Comparison of ENCODE assay signal across 8 cellular contexts in genomic region chr6:28816909-28817807, GRCh38.
DNase-seq lines count a peak whose midpoint lies in the region; ATAC-seq and TF ChIP-seq lines count a peak whose summit lies in the region.

No MANE protein-coding gene starts in this region.

- no peak overlapping the region for H3K4me3 ChIP-seq in dorsolateral prefrontal cortex

- DNase-seq in activated T-cell treated with anti-CD3 and anti-CD28 coated beads, Interleukin-2, amount 50 U/mL, for 24 hours = peak; percentile 50
- no peak for DNase-seq in activated T-cell treated with anti-CD3 and anti-CD28 coated beads for 4 hours
- DNase-seq in MV-4-11 (lab: John Stamatoyannopoulos, UW) = peak; percentile 56
- peak; percentile 56 for DNase-seq in activated naive CD8-positive, alpha-beta T cell treated with anti-CD3 and anti-CD28 coated beads for 36 hours
- DNase-seq in non-pigmented ciliary epithelial cell (ENCODE audit: low read depth) = peak; percentile 63
- no peak for DNase-seq in dorsolateral prefrontal cortex
- no peak for DNase-seq in NOMO-1 treated with DMSO at 0.1 percent for 48 hours (lab: John Stamatoyannopoulos, UW; ENCODE audit: unreplicated experiment)
- DNase-seq in Right ventricle myocardium superior = no peak

- H3K9me3 Mint-ChIP-seq in activated T-cell treated with anti-CD3 and anti-CD28 coated beads, Interleukin-2, amount 50 U/mL, for 24 hours = peaks cover 11% of the 10 kb centered on the region
- peaks cover 16% of the 10 kb centered on the region for H3K9me3 Mint-ChIP-seq in activated naive CD8-positive, alpha-beta T cell treated with anti-CD3 and anti-CD28 coated beads for 36 hours

- peak overlapping the region; percentile 50 for H3K27ac Mint-ChIP-seq in activated T-cell treated with anti-CD3 and anti-CD28 coated beads, Interleukin-2, amount 50 U/mL, for 24 hours
- H3K27ac Mint-ChIP-seq in activated naive CD8-positive, alpha-beta T cell treated with anti-CD3 and anti-CD28 coated beads for 36 hours = peak overlapping the region; percentile 45

- H3K4me3 Mint-ChIP-seq in activated T-cell treated with anti-CD3 and anti-CD28 coated beads, Interleukin-2, amount 50 U/mL, for 24 hours = peak overlapping the region; percentile 21
- H3K4me3 Mint-ChIP-seq in activated naive CD8-positive, alpha-beta T cell treated with anti-CD3 and anti-CD28 coated beads for 36 hours = peak overlapping the region; percentile 54

- ATAC-seq in Right ventricle myocardium superior (ENCODE audit: poor library complexity) = no peak

- intact Hi-C loops in dorsolateral prefrontal cortex (cut with DNase I) = no loop called here
- intact Hi-C loops in Right ventricle myocardium superior (cut with DNase I) = no loop called here

- peaks cover 22 to 100% (median 98%) of the 10 kb centered on the region in 45 donors for H3K27me3 ChIP-seq in dorsolateral prefrontal cortex

- peaks cover 18% of the 10 kb centered on the region for H3K4me1 Mint-ChIP-seq in activated T-cell treated with anti-CD3 and anti-CD28 coated beads, Interleukin-2, amount 50 U/mL, for 24 hours (ENCODE audit: low read depth)
- peaks cover 17% of the 10 kb centered on the region for H3K4me1 Mint-ChIP-seq in activated naive CD8-positive, alpha-beta T cell treated with anti-CD3 and anti-CD28 coated beads for 36 hours

- H3K27me3 Mint-ChIP-seq in activated T-cell treated with anti-CD3 and anti-CD28 coated beads, Interleukin-2, amount 50 U/mL, for 24 hours = peaks cover 92% of the 10 kb centered on the region
- peaks cover 90% of the 10 kb centered on the region for H3K27me3 Mint-ChIP-seq in activated naive CD8-positive, alpha-beta T cell treated with anti-CD3 and anti-CD28 coated beads for 36 hours

- TF ChIP-seq CTCF in dorsolateral prefrontal cortex (IDR thresholded peaks at IDR 0.05 in 54 of 56, conservative IDR thresholded peaks at IDR 0.05 in 2 of 56; ENCODE audit: low read depth in 1 of 56, partially characterized antibody in 56 of 56) = no peak

- no peaks in the 10 kb centered on the region for H3K36me3 Mint-ChIP-seq in activated T-cell treated with anti-CD3 and anti-CD28 coated beads, Interleukin-2, amount 50 U/mL, for 24 hours (ENCODE audit: low read depth)
- peaks cover 8% of the 10 kb centered on the region for H3K36me3 Mint-ChIP-seq in activated naive CD8-positive, alpha-beta T cell treated with anti-CD3 and anti-CD28 coated beads for 36 hours

- no peak overlapping the region for H3K27ac ChIP-seq in dorsolateral prefrontal cortex

Comparison
In these comparisons a context has a peak if more than half of its experiments do, and no peak if none do; other contexts are left out.
1. DNase-seq: peak in activated T-cell treated with anti-CD3 and anti-CD28 coated beads, Interleukin-2, amount 50 U/mL, for 24 hours (single experiment), MV-4-11 (single experiment), activated naive CD8-positive, alpha-beta T cell treated with anti-CD3 and anti-CD28 coated beads for 36 hours (single experiment) and non-pigmented ciliary epithelial cell (single experiment); none in activated T-cell treated with anti-CD3 and anti-CD28 coated beads for 4 hours (single experiment), dorsolateral prefrontal cortex (0 of 10), NOMO-1 treated with DMSO at 0.1 percent for 48 hours (single experiment) and Right ventricle myocardium superior (single experiment).